Comparison of ENCODE assay signal across 27 cellular contexts in the genomic region with DNA sequence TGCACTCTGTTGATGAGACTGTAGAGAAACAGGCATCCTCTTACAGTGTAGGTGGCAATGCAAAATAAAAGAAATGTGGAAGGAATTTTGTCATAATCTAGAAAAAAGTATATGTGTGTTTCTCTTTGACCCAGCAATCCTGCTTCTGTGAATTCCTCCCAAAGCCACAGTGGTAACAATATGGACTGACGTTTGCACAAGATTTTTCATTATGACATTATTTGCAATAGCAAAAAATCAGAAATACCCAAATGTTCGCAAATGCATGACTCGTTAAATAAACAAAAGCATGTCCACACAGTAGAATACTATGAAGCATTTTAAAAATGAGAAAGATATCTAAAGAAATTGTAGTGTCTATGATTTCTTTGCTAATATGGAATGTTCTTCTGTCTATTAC.
DNase-seq lines count a peak whose midpoint lies in the region; ATAC-seq, FAIRE-seq and TF ChIP-seq lines count a peak whose summit lies in the region.
"Had no signal": no experiment of that assay in that cellular context is flagged by ENCODE, and none has a peak within 500 bp of the region (broad histone marks: within the 10 kb centered on the region; RNA-seq: fewer than 3 reads in every experiment).

No MANE protein-coding gene starts in this region.

- dilution Hi-C loops in mammary epithelial cell (cut with HindIII; ENCODE audit: low sequenced_read_pairs): no loop called here

- no peak overlapping the region for H2AFZ ChIP-seq in mammary epithelial cell (ENCODE audit: low read depth, low read length)
- H2AFZ ChIP-seq: parathyroid adenoma had no signal

- H3K27ac ChIP-seq in A549 (no peak overlapping the region), mammary epithelial cell (ENCODE audit: insufficient read depth, low read depth, low read length) (no peak overlapping the region)
- H3K27ac ChIP-seq: C4-2B, heart left ventricle, KMS-11, parathyroid adenoma, right lobe of liver, upper lobe of left lung had no signal

- TF ChIP-seq EP300 in A549 (IDR thresholded peaks at IDR 0.05): no peak

- H3K9ac ChIP-seq in mammary epithelial cell (ENCODE audit: insufficient read depth, low read length): no peak overlapping the region
- H3K9ac ChIP-seq: KMS-11, parathyroid adenoma had no signal

- no peaks in the 10 kb centered on the region for H3K27me3 ChIP-seq in mammary epithelial cell (ENCODE audit: insufficient read depth, low read length)
- H3K27me3 ChIP-seq: heart left ventricle, right lobe of liver, upper lobe of left lung had no signal

- no peaks in the 10 kb centered on the region for H3K4me1 Mint-ChIP-seq in glutamatergic neuron (ENCODE audit: low read depth, unreplicated experiment)
- H3K4me1 Mint-ChIP-seq: activated CD4-positive, alpha-beta memory T cell treated with anti-CD3 and anti-CD28 coated beads, Interleukin-2, amount 10 ng/mL, durations not matched to agents 7 days and 5 days; natural killer cell had no signal

- WGBS in A549 (ENCODE audit: missing lambda C conversion rate): 15% methylated on average over 3 of the region's 3 CpGs
- WGBS in mammary epithelial cell (ENCODE audit: low coverage, missing lambda C conversion rate): 66% methylated on average over 3 of the region's 3 CpGs

- no TSS peak for BruUV-seq in mammary epithelial cell (replicated peaks; lab: Mats Ljungman, UMichigan)

- in situ Hi-C loops in mammary epithelial cell (cut with MboI; ENCODE audit: low sequenced_read_pairs in 2 of 2): no loop called here

- CTCF ChIA-PET in A549 (lab: Yijun Ruan, JAX): no interaction called here
- CTCF ChIA-PET in mammary epithelial cell (lab: Charles Lee; ENCODE audit: low non-redundant PET): no interaction called here

- H4K20me1 ChIP-seq in mammary epithelial cell (ENCODE audit: insufficient read depth, low read length): no peaks in the 10 kb centered on the region

- H3K4me1 ChIP-seq in A549: peaks cover 4% of the 10 kb centered on the region; the same call in 1 of the 3 replicates
- no peaks in the 10 kb centered on the region for H3K4me1 ChIP-seq in mammary epithelial cell (ENCODE audit: insufficient read depth, low read length)
- H3K4me1 ChIP-seq: heart left ventricle, right lobe of liver, upper lobe of left lung had no signal

- peaks cover under 1% of the 10 kb centered on the region for H3K36me3 Mint-ChIP-seq in glutamatergic neuron (ENCODE audit: unreplicated experiment)
- H3K36me3 Mint-ChIP-seq: natural killer cell had no signal

- no peaks in the 10 kb centered on the region for H3K9me3 Mint-ChIP-seq in glutamatergic neuron (ENCODE audit: unreplicated experiment)
- H3K9me3 Mint-ChIP-seq: activated CD4-positive, alpha-beta memory T cell treated with anti-CD3 and anti-CD28 coated beads, Interleukin-2, amount 10 ng/mL, durations not matched to agents 7 days and 5 days; natural killer cell had no signal

- H3K27me3 Mint-ChIP-seq in glutamatergic neuron (ENCODE audit: unreplicated experiment): no peaks in the 10 kb centered on the region
- H3K27me3 Mint-ChIP-seq: activated CD4-positive, alpha-beta memory T cell treated with anti-CD3 and anti-CD28 coated beads, Interleukin-2, amount 10 ng/mL, durations not matched to agents 7 days and 5 days had no signal

- no peaks in the 10 kb centered on the region for H3K36me3 ChIP-seq in mammary epithelial cell (ENCODE audit: insufficient read depth, low read length)
- H3K36me3 ChIP-seq: heart left ventricle, right lobe of liver, upper lobe of left lung had no signal

- H3K27ac Mint-ChIP-seq in glutamatergic neuron (ENCODE audit: unreplicated experiment): no peak overlapping the region
- H3K27ac Mint-ChIP-seq: activated CD4-positive, alpha-beta memory T cell treated with anti-CD3 and anti-CD28 coated beads, Interleukin-2, amount 10 ng/mL, durations not matched to agents 7 days and 5 days; natural killer cell had no signal

- no peak for TF ChIP-seq CTCF in A549 (IDR thresholded peaks at IDR 0.05)
- no peak for TF ChIP-seq CTCF in mammary epithelial cell (conservative IDR thresholded peaks at IDR 0.05 in 1 of 2, IDR thresholded peaks at IDR 0.05 in 1 of 2; ENCODE audit: extremely low read depth in 1 of 2, insufficient read depth in 1 of 2, low read depth in 1 of 2, low read length in 2 of 2)
- no peak for TF ChIP-seq CTCF in glutamatergic neuron (IDR thresholded peaks at IDR 0.05; ENCODE audit: partially characterized antibody, unreplicated experiment)

- no peak overlapping the region for H3K4me3 Mint-ChIP-seq in glutamatergic neuron (ENCODE audit: unreplicated experiment)
- H3K4me3 Mint-ChIP-seq: activated CD4-positive, alpha-beta memory T cell treated with anti-CD3 and anti-CD28 coated beads, Interleukin-2, amount 10 ng/mL, durations not matched to agents 7 days and 5 days; natural killer cell had no signal

- intact Hi-C loops in mammary epithelial cell (cut with micrococcal nuclease): no loop called here

- no peak for ATAC-seq in A549
- no peak for ATAC-seq in GM21619 (IDR thresholded peaks at IDR 0.05; ENCODE audit: unreplicated experiment)
- ATAC-seq: heart left ventricle, natural killer cell, right lobe of liver had no signal

- TF ChIP-seq RAD21 in A549 (conservative IDR thresholded peaks at IDR 0.05 in 1 of 2, IDR thresholded peaks at IDR 0.05 in 1 of 2): no peak

- H3K4me3 ChIP-seq in A549 (no peak overlapping the region), mammary epithelial cell (replicated peaks in 1 of 3; ENCODE audit: insufficient read depth in 1 of 3, low read depth in 2 of 3, low read length in 3 of 3) (no peak overlapping the region)
- H3K4me3 ChIP-seq: heart left ventricle, right lobe of liver, upper lobe of left lung had no signal

- H3K4me2 ChIP-seq in A549: peak overlapping the region; percentile 5; the same call in 1 of the 3 replicates
- no peak overlapping the region for H3K4me2 ChIP-seq in mammary epithelial cell (ENCODE audit: insufficient read depth, low read depth, low read length)
- H3K4me2 ChIP-seq: KMS-11 had no signal

- no peak for TF ChIP-seq POLR2A in A549 (IDR thresholded peaks at IDR 0.05; ENCODE audit: low read length)

- DNase-seq in A549 (ENCODE audit: low read depth in 1 of 2, low spot score in 1 of 2) (no peak), HCEC 1CT (peak; percentile 41), mammary epithelial cell (peak; percentile 2), fibroblast of the conjunctiva (ENCODE audit: low read depth) (peak; percentile 67), activated T-cell treated with anti-CD3 and anti-CD28 coated beads for 4 hours (no peak), NOMO-1 (lab: John Stamatoyannopoulos, UW; ENCODE audit: unreplicated experiment in 2 of 2) (no peak), glutamatergic neuron (no peak)
- DNase-seq: activated CD4-positive, alpha-beta memory T cell treated with anti-CD3 and anti-CD28 coated beads, Interleukin-2, amount 10 ng/mL, durations not matched to agents 7 days and 5 days; activated CD4-positive, CD25-positive, alpha-beta regulatory T cell; activated naive CD4-positive, alpha-beta T cell; activated T-cell treated with anti-CD3 and anti-CD28 coated beads, Interleukin-2, amount 50 U/mL, for 1 hour; amygdala; effector CD8-positive, alpha-beta T cell; heart left ventricle; midbrain; natural killer cell; NCI-H187; NCI-H526 treated with DMSO at 0.1 percent for 48 hours; right lobe of liver; stimulated activated CD8-positive, alpha-beta memory T cell treated with anti-CD3 and anti-CD28 coated beads, Interleukin-4, amount 100 ng/mL, for 48 hours; SW 1271; upper lobe of left lung had no signal

- no peaks in the 10 kb centered on the region for H3K9me3 ChIP-seq in A549
- H3K9me3 ChIP-seq in mammary epithelial cell (replicated peaks; ENCODE audit: insufficient read depth, low read length): no peaks in the 10 kb centered on the region
- H3K9me3 ChIP-seq: heart left ventricle, right lobe of liver, upper lobe of left lung had no signal

- no peak for FAIRE-seq in A549 (lab: Jason Lieb, UNC)
- FAIRE-seq: G401.6 had no signal

- no peaks in the 10 kb centered on the region for H3K79me2 ChIP-seq in mammary epithelial cell (ENCODE audit: insufficient read depth, low read length)
- H3K79me2 ChIP-seq: parathyroid adenoma had no signal

- POLR2A ChIA-PET in A549 (lab: Yijun Ruan, JAX): interaction anchor here (0.6 kb wide), 1 partner anchor 556 kb away, joined by 9 read pairs; no protein-coding TSS in a partner anchor

TF ChIP-seq in A549, 52 proteins besides CTCF, POLR2A, EP300 and RAD21:
- TF ChIP-seq FOSL2 (IDR thresholded peaks at IDR 0.05) (no peak), FOSL2 (CRISPR knock-in tag; IDR thresholded peaks at IDR 0.05) (0 out of 2 replicates have a peak, but pooled peaks have one; percentile 11), NPAS2 (CRISPR knock-in tag; IDR thresholded peaks at IDR 0.05; ENCODE audit: borderline replicate concordance) (no peak)

Comparison
In these comparisons a context has a peak if more than half of its experiments do, and no peak if none do; other contexts are left out.
1. DNase-seq: peak in HCEC 1CT (single experiment), mammary epithelial cell (single experiment) and fibroblast of the conjunctiva (single experiment); none in A549 (0 of 2), activated T-cell treated with anti-CD3 and anti-CD28 coated beads for 4 hours (single experiment), NOMO-1 (0 of 2) and glutamatergic neuron (single experiment).